ENCODE assay signal across 14 cellular contexts in the genomic region with DNA sequence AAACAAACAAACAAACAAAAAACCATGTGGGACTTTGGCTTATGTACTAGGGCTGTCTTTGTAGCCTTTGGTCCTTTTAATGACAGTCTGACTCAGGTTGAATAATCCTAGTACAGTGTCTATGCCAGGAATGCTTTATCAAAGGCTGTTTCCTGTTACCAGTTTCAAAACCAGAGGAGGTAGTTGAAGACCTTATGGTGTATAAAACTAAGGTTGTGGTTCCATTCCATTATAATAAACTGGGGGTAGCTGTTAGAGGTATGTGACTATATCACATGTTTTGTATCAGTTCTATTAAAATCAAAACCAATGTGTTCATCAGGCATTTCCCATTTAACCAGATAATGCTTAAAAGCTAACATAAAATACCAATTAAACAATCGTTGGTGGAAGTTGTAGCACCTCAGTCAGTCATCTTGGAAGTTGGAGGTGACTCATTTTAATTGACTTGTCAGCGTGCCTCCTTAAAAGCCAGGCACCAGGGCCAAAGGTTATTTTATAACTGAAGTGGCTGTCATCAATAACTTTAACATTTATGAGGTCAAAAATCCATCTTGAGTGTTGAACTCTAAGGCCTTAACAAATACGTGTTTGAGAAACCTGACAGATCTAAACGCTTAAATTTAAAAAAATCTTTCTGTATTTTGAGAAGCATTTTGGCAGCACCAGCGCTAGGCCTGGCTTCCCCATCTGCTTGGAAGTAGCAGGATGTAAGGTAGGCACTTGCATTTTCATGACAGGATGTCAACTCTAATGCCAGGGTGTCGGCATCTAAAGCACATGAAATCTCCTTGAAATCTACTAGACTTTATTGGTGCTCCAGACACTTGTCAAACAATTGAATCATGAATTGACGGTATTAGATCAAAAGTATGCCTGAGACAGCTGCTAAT.
DNase-seq lines count a peak whose midpoint lies in the region; ATAC-seq and TF ChIP-seq lines count a peak whose summit lies in the region.
"Had no signal": no experiment of that assay in that cellular context is flagged by ENCODE, and none has a peak within 500 bp of the region (broad histone marks: within the 10 kb centered on the region; RNA-seq: fewer than 3 reads in every experiment).

No MANE protein-coding gene starts in this region.

- peak; percentile 6 for DNase-seq in stimulated activated CD4-positive, alpha-beta T cell treated with anti-CD3 and anti-CD28 coated beads, Interleukin-4, amount 100 ng/mL, for 24 hours
- DNase-seq in stimulated activated CD4-positive, alpha-beta T cell treated with anti-CD3 and anti-CD28 coated beads, Interleukin-4, amount 100 ng/mL, for 1 hour = no peak
- DNase-seq in SK-N-SH (no peak), fibroblast of villous mesenchyme (ENCODE audit: low read depth) (peak; percentile 51), tibial nerve (ENCODE audit: low spot score in 2 of 2) (no peak)
- DNase-seq in stimulated activated CD8-positive, alpha-beta memory T cell treated with anti-CD3 and anti-CD28 coated beads, Interleukin-4, amount 100 ng/mL, for 48 hours = no peak
- DNase-seq: activated CD4-positive, alpha-beta T cell treated with anti-CD3 and anti-CD28 coated beads, Interleukin-2, amount 50 U/mL, for 4 hours; CD4-positive, alpha-beta T cell; central memory CD4-positive, alpha-beta T cell; head of caudate nucleus had no signal

- H3F3A ChIP-seq in SK-N-SH (replicated peaks; ENCODE audit: insufficient read depth) = peaks cover 44% of the 10 kb centered on the region

- 75% methylated on average over 7 of the region's 7 CpGs for whole genome bisulfite sequencing in SK-N-SH (ENCODE audit: low lambda C conversion rate)
- WGBS in tibial nerve, 2 donors = 77 to 81% methylated on average over 7 of the region's 7 CpGs

- peaks cover 86% of the 10 kb centered on the region for H4K20me1 ChIP-seq in SK-N-SH (ENCODE audit: insufficient read depth)

- POLR2A ChIA-PET in SK-N-SH (lab: Yijun Ruan, JAX) = no interaction called here

- CTCF ChIA-PET in SK-N-SH (lab: Yijun Ruan, JAX) = interaction anchor here (0.6 to 3.7 kb wide), 5 partner anchors 8 to 1698 kb away, joined by 3 to 34 read pairs (median 3); no protein-coding TSS in a partner anchor

- no peak for TF ChIP-seq CTCF in SK-N-SH (IDR thresholded peaks at IDR 0.05)
- TF ChIP-seq CTCF in fibroblast of villous mesenchyme (IDR thresholded peaks at IDR 0.05; ENCODE audit: insufficient read depth, low read depth, low read length) = no peak
- no peak for TF ChIP-seq CTCF in tibial nerve (IDR thresholded peaks at IDR 0.05)

- no peak overlapping the region for H3K9ac ChIP-seq in SK-N-SH
- H3K9ac ChIP-seq: KMS-11 had no signal

- H3K4me2 ChIP-seq in SK-N-SH = peak overlapping the region; percentile 7; the same call in 1 of the 2 replicates
- H3K4me2 ChIP-seq: KMS-11 had no signal

- H3K9me3 ChIP-seq in SK-N-SH (no peaks in the 10 kb centered on the region), tibial nerve (no peaks in the 10 kb centered on the region)

- no peak overlapping the region for H3K4me3 ChIP-seq in SK-N-SH (ENCODE audit: low read depth in 2 of 2, low read length in 1 of 2)
- H3K4me3 ChIP-seq in fibroblast of villous mesenchyme (ENCODE audit: low read depth, low read length) = no peak overlapping the region
- H3K4me3 ChIP-seq in tibial nerve = no peak overlapping the region
- H3K4me3 ChIP-seq: SK-N-MC had no signal

- peaks cover 46 to 85% of the 10 kb centered on the region in 2 experiments for H3K36me3 ChIP-seq in SK-N-SH (replicated peaks in 1 of 2; ENCODE audit: control insufficient read depth in 1 of 2, insufficient read depth in 2 of 2, low read length in 1 of 2)
- peaks cover 0 to 6% (median 0%) of the 10 kb centered on the region in 3 donors for H3K36me3 ChIP-seq in tibial nerve

- ATAC-seq in GM21723 (IDR thresholded peaks at IDR 0.05; ENCODE audit: unreplicated experiment) = no peak
- ATAC-seq in GM18505 (IDR thresholded peaks at IDR 0.05; ENCODE audit: unreplicated experiment) = no peak

- no peaks in the 10 kb centered on the region for H3K27me3 ChIP-seq in SK-N-SH (ENCODE audit: insufficient read depth)
- no peaks in the 10 kb centered on the region for H3K27me3 ChIP-seq in tibial nerve

- TF ChIP-seq RAD21 in SK-N-SH (IDR thresholded peaks at IDR 0.05; ENCODE audit: low read length) = no peak

- TF ChIP-seq EP300 in SK-N-SH (IDR thresholded peaks at IDR 0.05; ENCODE audit: borderline replicate concordance in 1 of 2, low read depth in 1 of 2, low read length in 1 of 2) (no peak), tibial nerve (IDR thresholded peaks at IDR 0.05) (no peak)

- TF ChIP-seq POLR2A in tibial nerve (IDR thresholded peaks at IDR 0.05) = no peak
- TF ChIP-seq POLR2A in GM18505 (IDR thresholded peaks at IDR 0.05; ENCODE audit: borderline replicate concordance, extremely low read depth, insufficient read depth, insufficient read length) = no peak

- peaks cover 0 to 36% of the 10 kb centered on the region in 2 experiments; a peak in 3 of 4 replicates for H3K4me1 ChIP-seq in SK-N-SH (ENCODE audit: control insufficient read depth in 1 of 2, insufficient read depth in 2 of 2, low read depth in 1 of 2, low read length in 1 of 2)
- peaks cover 0 to 3% (median 0%) of the 10 kb centered on the region in 4 donors for H3K4me1 ChIP-seq in tibial nerve

- H3K79me2 ChIP-seq in SK-N-SH (ENCODE audit: insufficient read depth) = peaks cover 100% of the 10 kb centered on the region

- no peaks in the 10 kb centered on the region for H3K9me2 ChIP-seq in SK-N-SH

- no peak overlapping the region for H2AFZ ChIP-seq in SK-N-SH (ENCODE audit: low read depth)

- H3K27ac ChIP-seq in SK-N-SH (ENCODE audit: low read depth in 2 of 2, low read length in 1 of 2) (peak overlapping the region in 1 of 2 experiments; percentile 34; a peak in 2 of 4 replicates), tibial nerve (no peak overlapping the region)
- H3K27ac ChIP-seq: KMS-11, SK-N-MC had no signal

TF ChIP-seq in SK-N-SH, 30 proteins besides CTCF, POLR2A, EP300 and RAD21:
- no peak for TF ChIP-seq TAF1 (IDR thresholded peaks at IDR 0.05; ENCODE audit: borderline replicate concordance, low read depth, low read length)
- no peak for TF ChIP-seq MEF2A (IDR thresholded peaks at IDR 0.05; ENCODE audit: borderline replicate concordance, low read depth)
- peak; percentile 48 for TF ChIP-seq TCF12 (IDR thresholded peaks at IDR 0.05)
- no peak for TF ChIP-seq RXRA (IDR thresholded peaks at IDR 0.05; ENCODE audit: borderline replicate concordance, low read depth)
- TF ChIP-seq, protein P1, sequence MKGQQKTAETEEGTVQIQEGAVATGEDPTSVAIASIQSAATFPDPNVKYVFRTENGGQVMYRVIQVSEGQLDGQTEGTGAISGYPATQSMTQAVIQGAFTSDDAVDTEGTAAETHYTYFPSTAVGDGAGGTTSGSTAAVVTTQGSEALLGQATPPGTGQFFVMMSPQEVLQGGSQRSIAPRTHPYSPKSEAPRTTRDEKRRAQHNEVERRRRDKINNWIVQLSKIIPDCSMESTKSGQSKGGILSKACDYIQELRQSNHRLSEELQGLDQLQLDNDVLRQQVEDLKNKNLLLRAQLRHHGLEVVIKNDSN (IDR thresholded peaks at IDR 0.05; ENCODE audit: borderline replicate concordance, low read depth) = no peak
- no peak for TF ChIP-seq EZH2phosphoT487 (IDR thresholded peaks at IDR 0.05; ENCODE audit: borderline replicate concordance, low read depth)
- peak; percentile 32; the same call in 1 of the 2 replicates for TF ChIP-seq FOSL2 (IDR thresholded peaks at IDR 0.05; ENCODE audit: borderline replicate concordance, low read depth)

Comparison
In these comparisons a context has a peak if more than half of its experiments do, and no peak if none do; other contexts are left out.
1. DNase-seq: peak in stimulated activated CD4-positive, alpha-beta T cell treated with anti-CD3 and anti-CD28 coated beads, Interleukin-4, amount 100 ng/mL, for 24 hours (single experiment) and fibroblast of villous mesenchyme (single experiment); none in stimulated activated CD4-positive, alpha-beta T cell treated with anti-CD3 and anti-CD28 coated beads, Interleukin-4, amount 100 ng/mL, for 1 hour (single experiment), SK-N-SH (single experiment), tibial nerve (0 of 2) and stimulated activated CD8-positive, alpha-beta memory T cell treated with anti-CD3 and anti-CD28 coated beads, Interleukin-4, amount 100 ng/mL, for 48 hours (single experiment).